Comparison of ENCODE assay signal across 13 cellular contexts in genomic region chr6:132750455-132751248, GRCh38. TPM values are rescaled to one million over a fixed set of nuclear protein-coding genes. Genes with fewer than 3 reads are reported as not detected.
DNase-seq lines count a peak whose midpoint lies in the region; ATAC-seq and TF ChIP-seq lines count a peak whose summit lies in the region.
"Had no signal": no experiment of that assay in that cellular context is flagged by ENCODE, and none has a peak within 500 bp of the region (broad histone marks: within the 10 kb centered on the region; RNA-seq: fewer than 3 reads in every experiment).

No MANE protein-coding gene starts in this region.

- peaks cover 21% of the 10 kb centered on the region for H3K4me1 Mint-ChIP-seq in CD8-positive, alpha-beta T cell (ENCODE audit: low read depth)
- peaks cover 24% of the 10 kb centered on the region for H3K4me1 Mint-ChIP-seq in Calu3 (ENCODE audit: low read depth, unreplicated experiment)

- H3K4me3 Mint-ChIP-seq in CD8-positive, alpha-beta T cell: no peak overlapping the region
- no peak overlapping the region for H3K4me3 Mint-ChIP-seq in Calu3 (ENCODE audit: low read depth, unreplicated experiment)

- H3K4me1 ChIP-seq in CD8-positive, alpha-beta T cell (ENCODE audit: insufficient read depth, low read length): no peaks in the 10 kb centered on the region
- H3K4me1 ChIP-seq: SJSA1 had no signal

- H3K9me3 Mint-ChIP-seq in CD8-positive, alpha-beta T cell: no peaks in the 10 kb centered on the region
- H3K9me3 Mint-ChIP-seq in Calu3 (ENCODE audit: low read depth, unreplicated experiment): no peaks in the 10 kb centered on the region

- H3K27me3 Mint-ChIP-seq in CD8-positive, alpha-beta T cell (ENCODE audit: low read depth): no peaks in the 10 kb centered on the region
- H3K27me3 Mint-ChIP-seq in Calu3 (ENCODE audit: unreplicated experiment): no peaks in the 10 kb centered on the region

- no TSS peak for BruUV-seq in Calu3 (replicated peaks; lab: Mats Ljungman, UMichigan)

- no peak overlapping the region for H3K4me3 ChIP-seq in CD8-positive, alpha-beta T cell (ENCODE audit: low read depth, low read length)
- H3K4me3 ChIP-seq in foreskin fibroblast (ENCODE audit: low read depth in 1 of 2, low read length in 2 of 2): no peak overlapping the region
- H3K4me3 ChIP-seq: lung, SJSA1, stomach had no signal

- H3K27me3 ChIP-seq in CD8-positive, alpha-beta T cell (ENCODE audit: insufficient read depth, low read length): no peaks in the 10 kb centered on the region
- H3K27me3 ChIP-seq: SJSA1, stomach had no signal

- H3K36me3 Mint-ChIP-seq in CD8-positive, alpha-beta T cell: peaks cover 76% of the 10 kb centered on the region
- no peaks in the 10 kb centered on the region for H3K36me3 Mint-ChIP-seq in Calu3 (ENCODE audit: insufficient read depth, unreplicated experiment)

- no peak for DNase-seq in CD8-positive, alpha-beta T cell
- DNase-seq in GM19238 (ENCODE audit: insufficient read length, low spot score): peak; percentile 11
- DNase-seq in NAMALWA (ENCODE audit: low spot score): peak; percentile 30
- DNase-seq in Calu3: no peak
- DNase-seq in T-helper 9 cell: no peak
- DNase-seq in foreskin fibroblast: no peak
- no peak for DNase-seq in OCI-M1 (lab: John Stamatoyannopoulos, UW)
- DNase-seq: H7, NCI-H187, stomach had no signal

- H3K36me3 ChIP-seq in CD8-positive, alpha-beta T cell (ENCODE audit: insufficient read depth, low read length): peaks cover 8% of the 10 kb centered on the region
- H3K36me3 ChIP-seq: SJSA1, stomach had no signal

- ATAC-seq in CD8-positive, alpha-beta T cell: no peak
- peak; percentile 76 for ATAC-seq in HG02840 (IDR thresholded peaks at IDR 0.05; ENCODE audit: low FRiP score, unreplicated experiment)

- intact Hi-C loops in CD8-positive, alpha-beta T cell (cut with DNase I, micrococcal nuclease): no loop called here
- intact Hi-C loops in Calu3 (cut with micrococcal nuclease; ENCODE audit: unreplicated experiment): no loop called here

- no peaks in the 10 kb centered on the region for H3K9me3 ChIP-seq in CD8-positive, alpha-beta T cell (ENCODE audit: low read length)
- H3K9me3 ChIP-seq: SJSA1, stomach had no signal

- CTCF ChIA-PET in CD8-positive, alpha-beta T cell (lab: Charles Lee): interaction anchor here (0.8 kb wide), 1 partner anchor 31 kb away, joined by 3 read pairs; no protein-coding TSS in a partner anchor
- CTCF ChIA-PET in Calu3 (lab: Charles Lee): no interaction called here

- TF ChIP-seq CTCF in CD8-positive, alpha-beta T cell (IDR thresholded peaks at IDR 0.05): no peak
- TF ChIP-seq CTCF in Calu3 (IDR thresholded peaks at IDR 0.05; ENCODE audit: unreplicated experiment): no peak
- TF ChIP-seq CTCF in foreskin fibroblast (IDR thresholded peaks at IDR 0.05; ENCODE audit: low read depth, low read length): no peak

- H3K27ac Mint-ChIP-seq in CD8-positive, alpha-beta T cell: peak overlapping the region; percentile 53
- H3K27ac Mint-ChIP-seq in Calu3 (ENCODE audit: unreplicated experiment): no peak overlapping the region

- POLR2A ChIA-PET in CD8-positive, alpha-beta T cell (lab: Charles Lee): interaction anchor here (1.5 kb wide), 1 partner anchor 64 kb away, joined by 5 read pairs; the partner anchor contains the start of gene RPS12

- H3K27ac ChIP-seq in CD8-positive, alpha-beta T cell (ENCODE audit: low read depth, low read length): no peak overlapping the region
- H3K27ac ChIP-seq: SJSA1 had no signal

RNA-seq across cellular contexts. Expression of gene VNN2, which starts 7.1 kb away (rescaled TPM):
- total RNA-seq in CD8-positive, alpha-beta T cell: 1 to 10 TPM; 8.0 to 8.3 TPM
- total RNA-seq in Calu3 (2022): 18.1 and 21.5 TPM in 2 replicates
- total RNA-seq: H7 had no signal

RNA-seq across cellular contexts. Expression of gene VNN1, which starts 36.8 kb away (rescaled TPM):
- total RNA-seq in CD8-positive, alpha-beta T cell: not detected
- 12.4 and 13.3 TPM in 2 replicates for total RNA-seq in Calu3 (2022)
- total RNA-seq: H7, SJSA1 had no signal

RNA-seq across cellular contexts. Expression of gene SLC18B1, which starts 47.8 kb away (rescaled TPM):
- 10 to 100 TPM in 1 of 2 experiments, 1 to 10 TPM in 1; 10.0 to 11.8 TPM for total RNA-seq in CD8-positive, alpha-beta T cell
- 23.9 and 25.9 TPM in 2 replicates for total RNA-seq in Calu3 (2022)

Comparison
In these comparisons a context has a peak if more than half of its experiments do, and no peak if none do; other contexts are left out.
1. DNase-seq: peak in GM19238 (single experiment) and NAMALWA (single experiment); none in CD8-positive, alpha-beta T cell (0 of 7), Calu3 (single experiment), T-helper 9 cell (single experiment), foreskin fibroblast (0 of 2) and OCI-M1 (single experiment).
2. RNA of gene VNN1, which starts 36.8 kb away (total RNA-seq): 12.4 to 13.3 TPM in Calu3; not detected in CD8-positive, alpha-beta T cell; every median in the first group is over 10 times any median in the second.